Comparison of ENCODE assay signal across 23 cellular contexts in genomic region chr1:3662080-3662671, GRCh38. TPM values are rescaled to one million over a fixed set of nuclear protein-coding genes. Genes with fewer than 3 reads are reported as not detected.
"Had no signal": no experiment of that assay in that cellular context is flagged by ENCODE, and none has a peak within 500 bp of the region (broad histone marks: within the 10 kb centered on the region; RNA-seq: fewer than 3 reads in every experiment).

No MANE protein-coding gene starts in this region.

- H2AFZ ChIP-seq: parathyroid adenoma had no signal

- H3K36me3 Mint-ChIP-seq: naive B cell had no signal

- H3K27me3 ChIP-seq: testis had no signal

- H3K9ac ChIP-seq: parathyroid adenoma had no signal

- H3K9me3 ChIP-seq: left ventricle myocardium inferior, psoas muscle, testis, tibial nerve had no signal

- H3K27ac ChIP-seq: dorsolateral prefrontal cortex, left ventricle myocardium inferior, parathyroid adenoma, psoas muscle, testis, tibial nerve had no signal

- H3K9me3 Mint-ChIP-seq: naive B cell; nephron; stimulated activated naive B cell treated with anti-CD40 and anti-IgM and Interleukin-4, amounts not matched to agents 10 μg/mL and 1 μg/mL and 100 μg/mL, for 72 hours; stimulated activated naive CD8-positive, alpha-beta T cell treated with anti-CD3 and anti-CD28 coated beads, Interleukin-15, amount 100 ng/mL, for 72 hours had no signal

- H3K4me1 ChIP-seq: left ventricle myocardium inferior, parathyroid adenoma, psoas muscle, testis, tibial nerve had no signal

- H3K27ac Mint-ChIP-seq: nephron had no signal

- DNase-seq: central memory CD4-positive, alpha-beta T cell; cortex of kidney; effector CD8-positive, alpha-beta T cell; islet precursor cell; left ventricle myocardium inferior; mesenchymal stem cell; midbrain; naive B cell; retina; small intestine; stimulated activated CD4-positive, alpha-beta T cell treated with anti-CD3 and anti-CD28 coated beads, Interleukin-4, amount 100 ng/mL, for 24 hours; stimulated activated naive B cell treated with anti-CD40 and anti-IgM and Interleukin-4, amounts not matched to agents 10 μg/mL and 1 μg/mL and 100 μg/mL, for 72 hours; stimulated activated naive CD8-positive, alpha-beta T cell treated with anti-CD3 and anti-CD28 coated beads, Interleukin-15, amount 100 ng/mL, for 72 hours; testis had no signal

- H3K4me1 Mint-ChIP-seq: nephron had no signal

- H3K4me3 ChIP-seq: dorsolateral prefrontal cortex, left ventricle myocardium inferior, lung, psoas muscle, testis, tibial nerve had no signal

- H3K4me3 Mint-ChIP-seq: naive B cell; nephron; stimulated activated naive B cell treated with anti-CD40 and anti-IgM and Interleukin-4, amounts not matched to agents 10 μg/mL and 1 μg/mL and 100 μg/mL, for 72 hours; stimulated activated naive CD8-positive, alpha-beta T cell treated with anti-CD3 and anti-CD28 coated beads, Interleukin-15, amount 100 ng/mL, for 72 hours had no signal

- ATAC-seq: esophagus mucosa; psoas muscle; stimulated activated naive B cell treated with anti-CD40 and anti-IgM and Interleukin-4, amounts not matched to agents 10 μg/mL and 1 μg/mL and 100 μg/mL, for 72 hours; stimulated activated naive CD8-positive, alpha-beta T cell treated with anti-CD3 and anti-CD28 coated beads, Interleukin-15, amount 100 ng/mL, for 72 hours had no signal

- H3K36me3 ChIP-seq: left ventricle myocardium inferior, tibial nerve had no signal

RNA-seq across cellular contexts. Expression of gene TP73, which starts 9.9 kb away (rescaled TPM):
- total RNA-seq: fibroblast of lung, omental fat pad had no signal
- polyA plus RNA-seq: fibroblast of lung had no signal
